11 cellular contexts compared by ENCODE assay signal in the genomic region with DNA sequence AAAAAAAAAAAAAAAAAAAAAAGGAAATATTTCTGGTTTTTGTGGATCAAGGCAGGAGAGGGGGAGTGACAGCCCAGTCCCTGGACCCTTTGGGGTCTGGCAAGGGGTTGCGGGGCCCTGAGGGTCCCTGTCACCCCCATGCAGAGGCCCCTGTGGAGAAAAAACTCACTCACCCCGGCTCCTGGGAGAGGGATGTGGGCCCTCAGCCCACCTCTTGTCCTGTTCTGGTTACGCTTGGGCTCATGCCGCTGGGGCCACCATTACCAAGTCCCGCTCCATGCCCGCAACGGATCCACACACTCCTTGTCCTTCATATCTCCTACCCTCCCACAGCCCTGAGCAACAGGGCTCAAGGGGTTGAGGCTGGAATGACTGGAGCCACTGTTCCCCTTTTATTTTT. TPM values are rescaled to one million over a fixed set of nuclear protein-coding genes. Genes with fewer than 3 reads are reported as not detected.
"Had no signal": no experiment of that assay in that cellular context is flagged by ENCODE, and none has a peak within 500 bp of the region (broad histone marks: within the 10 kb centered on the region; RNA-seq: fewer than 3 reads in every experiment).

No MANE protein-coding gene starts in this region.

- H3K4me3 ChIP-seq: heart left ventricle, left lung, ovary, thyroid gland had no signal

- H3K27ac ChIP-seq: foreskin keratinocyte, heart left ventricle, left lung, ovary, thyroid gland had no signal

- H3K9me3 ChIP-seq: heart left ventricle, left lung, ovary, thyroid gland had no signal

- DNase-seq: aorta, nephron progenitor cell, retina, T1000 had no signal

- H3K36me3 ChIP-seq: heart left ventricle, left lung, ovary, thyroid gland had no signal

- H3K27me3 ChIP-seq: foreskin keratinocyte, ovary, thyroid gland had no signal

RNA-seq across cellular contexts. Expression of a gene that starts 1.0 kb away (rescaled TPM):
- total RNA-seq: activated CD8-positive, alpha-beta T cell treated with anti-CD3 and anti-CD28 coated beads, Interleukin-2, amount 10 ng/mL, durations not matched to agents 7 days and 5 days; activated naive CD8-positive, alpha-beta T cell treated with anti-CD3 and anti-CD28 coated beads, Interleukin-2, amount 10 ng/mL, durations not matched to agents 7 days and 5 days had no signal
